Comparison of ENCODE assay signal across 8 cellular contexts in genomic region chrX:41275661-41276609, GRCh38. TPM values are rescaled to one million over a fixed set of nuclear protein-coding genes. Genes with fewer than 3 reads are reported as not detected.
DNase-seq lines count a peak whose midpoint lies in the region; ATAC-seq and TF ChIP-seq lines count a peak whose summit lies in the region.

No MANE protein-coding gene starts in this region.

- no peak for TF ChIP-seq POLR2A in HCT116 (IDR thresholded peaks at IDR 0.05; ENCODE audit: borderline replicate concordance, extremely low read depth, insufficient read depth, insufficient read length)

- peak overlapping the region; percentile 56; the same call in 1 of the 2 replicates for H3K27ac ChIP-seq in HCT116 (ENCODE audit: low read depth, low read length)

- peak overlapping the region; percentile 83 for H3K27ac Mint-ChIP-seq in stimulated activated effector memory CD8-positive, alpha-beta T cell treated with anti-CD3 and anti-CD28 coated beads, Interleukin-12 subunit alpha, Interleukin-12 subunit beta, amount 100 ng/mL, for 72 hours

- H3K4me3 ChIP-seq in HCT116 (replicated peaks in 1 of 2; ENCODE audit: low read depth in 1 of 2, low read length in 2 of 2), result peak overlapping the region; percentile 48 to 62
- peak overlapping the region; percentile 53 for H3K4me3 ChIP-seq in epithelial cell of proximal tubule (ENCODE audit: low read depth, low read length)
- H3K4me3 ChIP-seq in mononuclear cell (ENCODE audit: low read length), result peak overlapping the region; percentile 49

- TF ChIP-seq CTCF in HCT116 (IDR thresholded peaks at IDR 0.05 in 2 of 3, conservative IDR thresholded peaks at IDR 0.05 in 1 of 3; ENCODE audit: borderline replicate concordance in 1 of 3, insufficient read depth in 1 of 3, low read depth in 2 of 3, low read length in 2 of 3) (peak; percentile 16 to 38 (median 37); a peak in 3 of 6 replicates), epithelial cell of proximal tubule (conservative IDR thresholded peaks at IDR 0.05; ENCODE audit: low read depth, low read length) (peak; percentile 48)

- POLR2A ChIA-PET in HCT116 (lab: Charles Lee), result interaction anchor here (1.0 kb wide), 1 partner anchor 58 kb away, joined by 3 read pairs; no protein-coding TSS in a partner anchor

- H3K9ac ChIP-seq in HCT116 (ENCODE audit: low read length), result peak overlapping the region; percentile 63

- no peaks in the 10 kb centered on the region for H3K36me3 Mint-ChIP-seq in stimulated activated effector memory CD8-positive, alpha-beta T cell treated with anti-CD3 and anti-CD28 coated beads, Interleukin-12 subunit alpha, Interleukin-12 subunit beta, amount 100 ng/mL, for 72 hours

- peak overlapping the region; percentile 84 for H3K4me2 ChIP-seq in HCT116 (ENCODE audit: low read length)

- H3K9me2 ChIP-seq in HCT116 (ENCODE audit: insufficient read depth), result no peaks in the 10 kb centered on the region

- RAD21 ChIA-PET in HCT116 (lab: Charles Lee; ENCODE audit: low non-redundant PET in 1 of 2, low total read pairs in 2 of 2, uncharacterized antibody in 2 of 2, unreplicated experiment in 2 of 2), result interaction anchor here in 1 of 2 experiments (1.0 kb wide), 1 partner anchor 54 kb away, joined by 6 read pairs; no protein-coding TSS in a partner anchor

- CTCF ChIA-PET in HCT116 (lab: Charles Lee), result no interaction called here

- BruUV-seq in HCT116 (replicated peaks; lab: Mats Ljungman, UMichigan), result no TSS peak

- DNase-seq in DMS53 treated with DMSO at 0.1 percent for 48 hours (lab: John Stamatoyannopoulos, UW; ENCODE audit: unreplicated experiment) (peak; percentile 27), HCT116 (ENCODE audit: low read depth, low spot score) (no peak), NCI-H446 (lab: John Stamatoyannopoulos, UW) (peak; percentile 16 to 52), activated T-cell treated with anti-CD3 and anti-CD28 coated beads for 1 hour (ENCODE audit: low read depth) (peak; percentile 45), epithelial cell of proximal tubule (ENCODE audit: low read depth) (no peak)
- DNase-seq in stimulated activated effector memory CD8-positive, alpha-beta T cell treated with anti-CD3 and anti-CD28 coated beads, Interleukin-12 subunit alpha, Interleukin-12 subunit beta, amount 100 ng/mL, for 72 hours (ENCODE audit: low spot score in 2 of 2), result peak; percentile 5 to 62

- H3K36me3 ChIP-seq in HCT116 (ENCODE audit: control insufficient read depth in 1 of 2, insufficient read depth in 2 of 2, low read length in 2 of 2), result no peaks in the 10 kb centered on the region

- H3K4me1 Mint-ChIP-seq in stimulated activated effector memory CD8-positive, alpha-beta T cell treated with anti-CD3 and anti-CD28 coated beads, Interleukin-12 subunit alpha, Interleukin-12 subunit beta, amount 100 ng/mL, for 72 hours, result peaks cover 8% of the 10 kb centered on the region

- ATAC-seq in HCT116 (peak; percentile 90), GM21367 (IDR thresholded peaks at IDR 0.05; ENCODE audit: unreplicated experiment) (no peak)
- peak; percentile 81 for ATAC-seq in stimulated activated effector memory CD8-positive, alpha-beta T cell treated with anti-CD3 and anti-CD28 coated beads, Interleukin-12 subunit alpha, Interleukin-12 subunit beta, amount 100 ng/mL, for 72 hours

- H3K27me3 ChIP-seq in HCT116 (ENCODE audit: insufficient read depth, low read length) (no peaks in the 10 kb centered on the region), mononuclear cell (ENCODE audit: insufficient read depth, low read length) (no peaks in the 10 kb centered on the region)

- H3K9me3 Mint-ChIP-seq in stimulated activated effector memory CD8-positive, alpha-beta T cell treated with anti-CD3 and anti-CD28 coated beads, Interleukin-12 subunit alpha, Interleukin-12 subunit beta, amount 100 ng/mL, for 72 hours, result no peaks in the 10 kb centered on the region

- intact Hi-C loops in HCT116 (cut with micrococcal nuclease), result loop anchor here (2.0 to 10.0 kb wide), 3 partner anchors 55 to 479 kb away; no protein-coding TSS in a partner anchor

- peak overlapping the region; percentile 88 for H2AFZ ChIP-seq in HCT116 (ENCODE audit: low read depth, low read length, poor library complexity, severe bottlenecking)

- no peaks in the 10 kb centered on the region for H3K79me2 ChIP-seq in HCT116 (ENCODE audit: insufficient read depth, low read length)

- TF ChIP-seq RAD21 in HCT116 (IDR thresholded peaks at IDR 0.05; ENCODE audit: low read depth), result peak; percentile 76

- H3K4me1 ChIP-seq in HCT116 (ENCODE audit: control insufficient read depth in 1 of 2, insufficient read depth in 2 of 2, low read length in 2 of 2), result peaks cover 0 to 7% of the 10 kb centered on the region in 2 experiments; a peak in 2 of 4 replicates
- H3K4me1 ChIP-seq in mononuclear cell (ENCODE audit: insufficient read depth, low read length), result peaks cover 13% of the 10 kb centered on the region

- H3K9me3 ChIP-seq in HCT116 (ENCODE audit: control insufficient read depth in 1 of 2, insufficient read depth in 1 of 2, low read depth in 1 of 2, low read length in 2 of 2), result no peaks in the 10 kb centered on the region
- H3K9me3 ChIP-seq in mononuclear cell (ENCODE audit: low read depth, low read length), result no peaks in the 10 kb centered on the region

- peak overlapping the region; percentile 66 for H3K4me3 Mint-ChIP-seq in stimulated activated effector memory CD8-positive, alpha-beta T cell treated with anti-CD3 and anti-CD28 coated beads, Interleukin-12 subunit alpha, Interleukin-12 subunit beta, amount 100 ng/mL, for 72 hours

- H4K20me1 ChIP-seq in HCT116 (ENCODE audit: insufficient read depth), result no peaks in the 10 kb centered on the region

TF ChIP-seq in HCT116, 20 proteins besides CTCF, POLR2A, EP300 and RAD21:
- no peak for TF ChIP-seq JUND (IDR thresholded peaks at IDR 0.05)
- TF ChIP-seq CEBPB (IDR thresholded peaks at IDR 0.05; ENCODE audit: low read depth), result no peak
- peak; percentile 31 for TF ChIP-seq YY1 (IDR thresholded peaks at IDR 0.05; ENCODE audit: extremely low read depth, insufficient replicate concordance, low read depth, low read length)
- TF ChIP-seq EZH2phosphoT487 (IDR thresholded peaks at IDR 0.05; ENCODE audit: borderline replicate concordance), result no peak
- TF ChIP-seq FOSL1 (IDR thresholded peaks at IDR 0.05; ENCODE audit: low read depth), result no peak
- TF ChIP-seq ZFX (IDR thresholded peaks at IDR 0.05), result 0 out of 2 replicates have a peak, but pooled peaks have one; percentile 18

RNA-seq across cellular contexts. Expression of gene DDX3X, which starts 58.0 kb away (rescaled TPM):
- total RNA-seq in HCT116 (2021; ENCODE audit: unreplicated experiment), result 253 TPM
- polyA plus RNA-seq in HCT116 (2012), result 114 and 120 TPM in 2 replicates
- total RNA-seq in epithelial cell of proximal tubule, result 87.6 and 202 TPM in 2 replicates
- 739 TPM for total RNA-seq in mononuclear cell

Comparison
In these comparisons a context has a peak if more than half of its experiments do, and no peak if none do; other contexts are left out.
1. DNase-seq: peak in DMS53 treated with DMSO at 0.1 percent for 48 hours (single experiment), NCI-H446 (2 of 2), activated T-cell treated with anti-CD3 and anti-CD28 coated beads for 1 hour (single experiment) and stimulated activated effector memory CD8-positive, alpha-beta T cell treated with anti-CD3 and anti-CD28 coated beads, Interleukin-12 subunit alpha, Interleukin-12 subunit beta, amount 100 ng/mL, for 72 hours (2 of 2); none in HCT116 (single experiment) and epithelial cell of proximal tubule (single experiment).
2. Peak in every context shown above with its lines, with median percentiles within 50 percentile points of each other: H3K4me3 ChIP-seq.